Comparison of ENCODE assay signal across 15 cellular contexts in genomic region chr2:232138441-232138840, GRCh38.
DNase-seq lines count a peak whose midpoint lies in the region; ATAC-seq and TF ChIP-seq lines count a peak whose summit lies in the region.
"Had no signal": no experiment of that assay in that cellular context is flagged by ENCODE, and none has a peak within 500 bp of the region (broad histone marks: within the 10 kb centered on the region; RNA-seq: fewer than 3 reads in every experiment).

No MANE protein-coding gene starts in this region.

- no peak for TF ChIP-seq POLR2A in tibial nerve (IDR thresholded peaks at IDR 0.05)

- H3K4me3 ChIP-seq in thymus (ENCODE audit: low read length) (no peak overlapping the region), tibial nerve (no peak overlapping the region)

- H3K9me3 Mint-ChIP-seq in natural killer cell treated with Interleukin-12 subunit alpha and Interleukin-12 subunit beta and Interleukin-15 and Interleukin-18, amount 100 ng/mL, for 72 hours, result no peaks in the 10 kb centered on the region
- no peaks in the 10 kb centered on the region for H3K9me3 Mint-ChIP-seq in natural killer cell
- H3K9me3 Mint-ChIP-seq in activated naive CD8-positive, alpha-beta T cell treated with anti-CD3 and anti-CD28 coated beads for 36 hours, result no peaks in the 10 kb centered on the region
- H3K9me3 Mint-ChIP-seq: CD4-positive, alpha-beta memory T cell had no signal

- no peaks in the 10 kb centered on the region for H3K9me3 ChIP-seq in KOPT-K1 (ENCODE audit: insufficient read depth, low read length, poor library complexity, severe bottlenecking)
- no peaks in the 10 kb centered on the region for H3K9me3 ChIP-seq in thymus (ENCODE audit: control insufficient read depth)
- H3K9me3 ChIP-seq in tibial nerve, result no peaks in the 10 kb centered on the region

- ATAC-seq in natural killer cell treated with Interleukin-12 subunit alpha and Interleukin-12 subunit beta and Interleukin-15 and Interleukin-18, amount 100 ng/mL, for 72 hours, result no peak
- ATAC-seq in natural killer cell, result no peak
- no peak for ATAC-seq in GM18867 (IDR thresholded peaks at IDR 0.05; ENCODE audit: unreplicated experiment)

- no peak overlapping the region for H3K4me3 Mint-ChIP-seq in natural killer cell treated with Interleukin-12 subunit alpha and Interleukin-12 subunit beta and Interleukin-15 and Interleukin-18, amount 100 ng/mL, for 72 hours
- no peak overlapping the region for H3K4me3 Mint-ChIP-seq in natural killer cell
- H3K4me3 Mint-ChIP-seq in activated naive CD8-positive, alpha-beta T cell treated with anti-CD3 and anti-CD28 coated beads for 36 hours, result no peak overlapping the region

- no peak for TF ChIP-seq EP300 in tibial nerve (IDR thresholded peaks at IDR 0.05)

- peak overlapping the region; percentile 1 to 16 for H3K27ac Mint-ChIP-seq in natural killer cell treated with Interleukin-12 subunit alpha and Interleukin-12 subunit beta and Interleukin-15 and Interleukin-18, amount 100 ng/mL, for 72 hours
- H3K27ac Mint-ChIP-seq in natural killer cell, result peak overlapping the region in 1 of 2 donors; percentile 5
- H3K27ac Mint-ChIP-seq in activated naive CD8-positive, alpha-beta T cell treated with anti-CD3 and anti-CD28 coated beads for 36 hours, result peak overlapping the region; percentile 80

- H3K27me3 Mint-ChIP-seq in natural killer cell treated with Interleukin-12 subunit alpha and Interleukin-12 subunit beta and Interleukin-15 and Interleukin-18, amount 100 ng/mL, for 72 hours, result no peaks in the 10 kb centered on the region
- no peaks in the 10 kb centered on the region for H3K27me3 Mint-ChIP-seq in natural killer cell (ENCODE audit: low read depth in 2 of 2)
- H3K27me3 Mint-ChIP-seq in activated naive CD8-positive, alpha-beta T cell treated with anti-CD3 and anti-CD28 coated beads for 36 hours, result no peaks in the 10 kb centered on the region
- H3K27me3 Mint-ChIP-seq: CD4-positive, alpha-beta memory T cell had no signal

- H3K27me3 ChIP-seq in thymus (ENCODE audit: control insufficient read depth, insufficient read depth), result no peaks in the 10 kb centered on the region
- H3K27me3 ChIP-seq in tibial nerve, result no peaks in the 10 kb centered on the region

- TF ChIP-seq CTCF in natural killer cell (IDR thresholded peaks at IDR 0.05) (no peak), tibial nerve (IDR thresholded peaks at IDR 0.05) (no peak)

- no peaks in the 10 kb centered on the region for H3K36me3 Mint-ChIP-seq in natural killer cell treated with Interleukin-12 subunit alpha and Interleukin-12 subunit beta and Interleukin-15 and Interleukin-18, amount 100 ng/mL, for 72 hours
- no peaks in the 10 kb centered on the region for H3K36me3 Mint-ChIP-seq in natural killer cell
- H3K36me3 Mint-ChIP-seq in activated naive CD8-positive, alpha-beta T cell treated with anti-CD3 and anti-CD28 coated beads for 36 hours, result peaks cover 11% of the 10 kb centered on the region

- intact Hi-C loops in natural killer cell (cut with micrococcal nuclease), result loop anchor here (10.0 kb wide), 1 partner anchor 186 kb away; no protein-coding TSS in a partner anchor

- WGBS in thymus, result 87% methylated on average over 5 of the region's 5 CpGs
- WGBS in tibial nerve, 2 donors, result 91 to 92% methylated on average over 5 of the region's 5 CpGs

- H3K4me1 Mint-ChIP-seq in natural killer cell treated with Interleukin-12 subunit alpha and Interleukin-12 subunit beta and Interleukin-15 and Interleukin-18, amount 100 ng/mL, for 72 hours (ENCODE audit: low read depth in 2 of 2), result peaks cover 12 to 18% of the 10 kb centered on the region in 2 donors
- H3K4me1 Mint-ChIP-seq in natural killer cell, result peaks cover 12 to 26% of the 10 kb centered on the region in 2 donors
- peaks cover 52% of the 10 kb centered on the region for H3K4me1 Mint-ChIP-seq in activated naive CD8-positive, alpha-beta T cell treated with anti-CD3 and anti-CD28 coated beads for 36 hours

- no peaks in the 10 kb centered on the region for H3K36me3 ChIP-seq in KOPT-K1 (ENCODE audit: insufficient read depth, low read length)
- H3K36me3 ChIP-seq in thymus (ENCODE audit: control insufficient read depth, insufficient read depth), result no peaks in the 10 kb centered on the region
- H3K36me3 ChIP-seq in tibial nerve, result peaks cover 0 to 17% (median 0%) of the 10 kb centered on the region in 3 donors

- H3K4me1 ChIP-seq in thymus (ENCODE audit: control insufficient read depth, insufficient read depth, low read length) (peaks cover 33% of the 10 kb centered on the region), tibial nerve (peaks cover 0 to 8% (median 0%) of the 10 kb centered on the region in 4 donors)

- no peak for DNase-seq in natural killer cell treated with Interleukin-12 subunit alpha and Interleukin-12 subunit beta and Interleukin-15 and Interleukin-18, amount 100 ng/mL, for 72 hours (ENCODE audit: low spot score)
- no peak for DNase-seq in natural killer cell
- no peak for DNase-seq in activated naive CD8-positive, alpha-beta T cell treated with anti-CD3 and anti-CD28 coated beads for 36 hours
- DNase-seq in tibial nerve (ENCODE audit: low spot score in 2 of 2), result no peak
- no peak for DNase-seq in NCI-H1092 (lab: John Stamatoyannopoulos, UW)
- DNase-seq: DMS79, GOT3, NCI-H1436, NCI-H2029, NCI-H2171, NCI-H774 had no signal

- H3K27ac ChIP-seq in KOPT-K1 (ENCODE audit: low read depth, low read length, poor library complexity, severe bottlenecking) (peak overlapping the region; percentile 56), thymus (ENCODE audit: low read depth) (peak overlapping the region; percentile 36), tibial nerve (no peak overlapping the region)

Comparison
In these comparisons a context has a peak if more than half of its experiments do, and no peak if none do; other contexts are left out.
1. H3K27ac ChIP-seq: peak in KOPT-K1 (single experiment) and thymus (single experiment); none in tibial nerve (0 of 4).